11 cellular contexts compared by ENCODE assay signal in the genomic region with DNA sequence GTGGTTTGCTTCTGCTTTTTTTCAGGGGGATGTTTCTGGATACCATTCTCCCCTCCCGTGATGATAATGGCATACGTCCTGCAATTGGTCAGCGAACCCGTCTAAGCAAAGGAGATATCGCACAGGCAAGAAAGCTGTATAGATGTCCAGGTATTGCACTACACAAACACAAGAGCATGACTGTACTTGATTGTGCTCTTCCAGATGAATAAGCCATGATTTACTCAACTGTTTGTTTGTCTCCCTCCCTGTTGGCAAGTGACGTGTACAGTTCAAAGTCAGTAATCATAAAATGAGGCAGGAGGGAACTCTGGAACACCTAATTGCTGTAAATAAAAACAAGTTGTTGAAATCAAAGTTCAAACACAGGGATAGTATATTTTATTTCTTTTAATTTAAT.
"Had no signal": no experiment of that assay in that cellular context is flagged by ENCODE, and none has a peak within 500 bp of the region (broad histone marks: within the 10 kb centered on the region; RNA-seq: fewer than 3 reads in every experiment).

No MANE protein-coding gene starts in this region.

- FAIRE-seq: frontal cortex, pancreas had no signal

- H3K27ac ChIP-seq: dorsolateral prefrontal cortex, pancreas, uterus had no signal

- H3K4me1 ChIP-seq: pancreas, uterus had no signal

- H3K9me3 ChIP-seq: pancreas, uterus had no signal

- H3K4me3 ChIP-seq: dorsolateral prefrontal cortex, pancreas, uterus had no signal

- DNase-seq: activated CD4-positive, alpha-beta memory T cell treated with anti-CD3 and anti-CD28 coated beads for 36 hours; activated CD4-positive, alpha-beta T cell treated with anti-CD3 and anti-CD28 coated beads for 1 hour; activated effector memory CD4-positive, alpha-beta T cell treated with anti-CD3 and anti-CD28 coated beads, Interleukin-2, amount 50 U/mL, for 16 hours; activated T-cell treated with anti-CD3 and anti-CD28 coated beads, Interleukin-2, amount 50 U/mL, for 4 hours; dorsolateral prefrontal cortex; midbrain; naive B cell; pancreas; retina; uterus had no signal

- ATAC-seq: activated T-cell treated with anti-CD3 and anti-CD28 coated beads, Interleukin-2, amount 50 U/mL, for 4 hours; pancreas had no signal

- H3K27me3 ChIP-seq: dorsolateral prefrontal cortex, pancreas, uterus had no signal

- H3K36me3 ChIP-seq: pancreas, uterus had no signal
